1 cellular context compared by ENCODE assay signal in the genomic region with DNA sequence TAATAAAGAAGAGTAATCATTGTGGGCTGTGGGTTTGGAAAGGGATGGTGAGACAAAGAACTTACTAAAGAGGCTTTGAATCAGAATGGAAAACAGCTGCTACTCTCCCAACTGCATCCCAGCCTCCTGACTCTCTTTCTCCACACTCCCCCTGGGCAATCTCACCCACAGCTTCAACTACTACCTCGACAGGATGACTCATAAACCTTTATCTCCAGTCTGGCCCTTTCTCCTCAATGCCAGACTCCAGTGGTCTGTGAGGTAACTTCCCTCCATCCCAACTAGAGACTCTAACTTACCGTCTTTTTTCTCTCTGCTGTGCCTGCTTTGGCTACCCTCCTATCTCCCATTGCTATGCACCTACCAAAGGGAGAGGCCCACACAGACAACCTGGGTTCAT.
A peak's percentile ranks its signal among the peaks of the same experiment; 100 is the strongest.
TF ChIP-seq lines count a peak whose summit lies in the region.

No MANE protein-coding gene starts in this region.

TF ChIP-seq in K562, 482 proteins besides CTCF, POLR2A, EP300 and RAD21 (continued from another document and continues in another):
- TF ChIP-seq, protein P1, sequence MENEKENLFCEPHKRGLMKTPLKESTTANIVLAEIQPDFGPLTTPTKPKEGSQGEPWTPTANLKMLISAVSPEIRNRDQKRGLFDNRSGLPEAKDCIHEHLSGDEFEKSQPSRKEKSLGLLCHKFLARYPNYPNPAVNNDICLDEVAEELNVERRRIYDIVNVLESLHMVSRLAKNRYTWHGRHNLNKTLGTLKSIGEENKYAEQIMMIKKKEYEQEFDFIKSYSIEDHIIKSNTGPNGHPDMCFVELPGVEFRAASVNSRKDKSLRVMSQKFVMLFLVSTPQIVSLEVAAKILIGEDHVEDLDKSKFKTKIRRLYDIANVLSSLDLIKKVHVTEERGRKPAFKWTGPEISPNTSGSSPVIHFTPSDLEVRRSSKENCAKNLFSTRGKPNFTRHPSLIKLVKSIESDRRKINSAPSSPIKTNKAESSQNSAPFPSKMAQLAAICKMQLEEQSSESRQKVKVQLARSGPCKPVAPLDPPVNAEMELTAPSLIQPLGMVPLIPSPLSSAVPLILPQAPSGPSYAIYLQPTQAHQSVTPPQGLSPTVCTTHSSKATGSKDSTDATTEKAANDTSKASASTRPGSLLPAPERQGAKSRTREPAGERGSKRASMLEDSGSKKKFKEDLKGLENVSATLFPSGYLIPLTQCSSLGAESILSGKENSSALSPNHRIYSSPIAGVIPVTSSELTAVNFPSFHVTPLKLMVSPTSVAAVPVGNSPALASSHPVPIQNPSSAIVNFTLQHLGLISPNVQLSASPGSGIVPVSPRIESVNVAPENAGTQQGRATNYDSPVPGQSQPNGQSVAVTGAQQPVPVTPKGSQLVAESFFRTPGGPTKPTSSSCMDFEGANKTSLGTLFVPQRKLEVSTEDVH (IDR thresholded peaks at IDR 0.05; ENCODE audit: low read depth, partially characterized antibody) = no peak
- TF ChIP-seq, protein P2, sequence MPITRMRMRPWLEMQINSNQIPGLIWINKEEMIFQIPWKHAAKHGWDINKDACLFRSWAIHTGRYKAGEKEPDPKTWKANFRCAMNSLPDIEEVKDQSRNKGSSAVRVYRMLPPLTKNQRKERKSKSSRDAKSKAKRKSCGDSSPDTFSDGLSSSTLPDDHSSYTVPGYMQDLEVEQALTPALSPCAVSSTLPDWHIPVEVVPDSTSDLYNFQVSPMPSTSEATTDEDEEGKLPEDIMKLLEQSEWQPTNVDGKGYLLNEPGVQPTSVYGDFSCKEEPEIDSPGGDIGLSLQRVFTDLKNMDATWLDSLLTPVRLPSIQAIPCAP (CRISPR knock-in tag; IDR thresholded peaks at IDR 0.05; ENCODE audit: borderline replicate concordance) = no peak
- TF ChIP-seq, protein P3, sequence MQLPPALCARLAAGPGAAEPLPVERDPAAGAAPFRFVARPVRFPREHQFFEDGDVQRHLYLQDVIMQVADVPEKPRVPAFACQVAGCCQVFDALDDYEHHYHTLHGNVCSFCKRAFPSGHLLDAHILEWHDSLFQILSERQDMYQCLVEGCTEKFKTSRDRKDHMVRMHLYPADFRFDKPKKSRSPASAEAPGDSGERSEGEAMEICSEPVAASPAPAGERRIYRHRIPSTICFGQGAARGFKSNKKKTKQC (CRISPR knock-in tag; IDR thresholded peaks at IDR 0.05) = no peak
- TF ChIP-seq TAF1 (IDR thresholded peaks at IDR 0.05; ENCODE audit: control insufficient read depth, extremely low read depth, insufficient read depth, low read length, severe bottlenecking) (no peak), NCOR1 (IDR thresholded peaks at IDR 0.05) (peak; percentile 64), SMARCE1 (IDR thresholded peaks at IDR 0.05) (peak; percentile 94), PHF21A (IDR thresholded peaks at IDR 0.05; ENCODE audit: borderline replicate concordance, low read depth) (no peak), ZNF133 (CRISPR knock-in tag; IDR thresholded peaks at IDR 0.05) (no peak), SMARCA5 (IDR thresholded peaks at IDR 0.05) (0 out of 2 replicates have a peak, but pooled peaks have one; percentile 12), MTA2 (IDR thresholded peaks at IDR 0.05; ENCODE audit: low read depth) (0 out of 2 replicates have a peak, but pooled peaks have one; percentile 28), RBM34 (IDR thresholded peaks at IDR 0.05; ENCODE audit: borderline replicate concordance, insufficient read depth, low read length) (no peak), STAT5B (CRISPR knock-in tag; IDR thresholded peaks at IDR 0.05) (no peak), ASH1L (IDR thresholded peaks at IDR 0.05; ENCODE audit: borderline replicate concordance, low read depth, partially characterized antibody) (no peak), MBD2 (IDR thresholded peaks at IDR 0.05; ENCODE audit: borderline replicate concordance, low read depth) (no peak), ZBTB8A (IDR thresholded peaks at IDR 0.05; ENCODE audit: partially characterized antibody) (no peak), HDAC1 (IDR thresholded peaks at IDR 0.05) (peak in 1 of 2 experiments; percentile 61; a peak in 2 of 4 replicates), FOXA3 (CRISPR knock-in tag; conservative IDR thresholded peaks at IDR 0.05 in 1 of 2, IDR thresholded peaks at IDR 0.05 in 1 of 2) (no peak), PHB (CRISPR knock-in tag; IDR thresholded peaks at IDR 0.05) (no peak), HNRNPK (IDR thresholded peaks at IDR 0.05; ENCODE audit: low read depth, low read length, poor library complexity, severe bottlenecking) (no peak), TCF3 (CRISPR knock-in tag; IDR thresholded peaks at IDR 0.05) (peak; percentile 34; the same call in 1 of the 2 replicates), ZNF384 (IDR thresholded peaks at IDR 0.05; ENCODE audit: low read depth, low read length) (no peak), EHMT2 (IDR thresholded peaks at IDR 0.05) (peak; percentile 75), ZZZ3 (IDR thresholded peaks at IDR 0.05) (no peak), KAT8 (IDR thresholded peaks at IDR 0.05; ENCODE audit: low read depth) (no peak), SMARCC2 (IDR thresholded peaks at IDR 0.05; ENCODE audit: low read depth) (no peak), MEIS2 (IDR thresholded peaks at IDR 0.05; ENCODE audit: partially characterized antibody) (no peak), COPS2 (conservative IDR thresholded peaks at IDR 0.05) (no peak), C11orf30 (IDR thresholded peaks at IDR 0.05; ENCODE audit: low read depth) (no peak), ZNF695 (CRISPR knock-in tag; IDR thresholded peaks at IDR 0.05) (no peak), KLF6 (CRISPR knock-in tag; IDR thresholded peaks at IDR 0.05; ENCODE audit: borderline replicate concordance) (no peak), DNMT1 (IDR thresholded peaks at IDR 0.05) (no peak), RBM14 (IDR thresholded peaks at IDR 0.05; ENCODE audit: borderline replicate concordance, insufficient read depth, low read depth, low read length) (no peak), BRCA1 (IDR thresholded peaks at IDR 0.05) (no peak), BRCA1 (CRISPR knock-in tag; IDR thresholded peaks at IDR 0.05) (no peak), CREBBP (IDR thresholded peaks at IDR 0.05; ENCODE audit: low read depth, low read length) (no peak), MCM5 (IDR thresholded peaks at IDR 0.05; ENCODE audit: low read depth) (no peak), BRD4 (IDR thresholded peaks at IDR 0.05) (no peak), HDGF (IDR thresholded peaks at IDR 0.05) (no peak), FOSL1 (tag; conservative IDR thresholded peaks at IDR 0.05) (peak; percentile 95), CBX8 (IDR thresholded peaks at IDR 0.05; ENCODE audit: borderline replicate concordance, extremely low read depth, low read depth, low read length, poor library complexity, severe bottlenecking) (no peak), L3MBTL2 (IDR thresholded peaks at IDR 0.05) (no peak), NR2C1 (IDR thresholded peaks at IDR 0.05) (no peak), NR2C1 (tag; IDR thresholded peaks at IDR 0.05) (no peak), RBM17 (IDR thresholded peaks at IDR 0.05; ENCODE audit: borderline replicate concordance, low read depth, low read length) (no peak), TRIM24 (IDR thresholded peaks at IDR 0.05) (peak; percentile 42 to 60; a peak in 3 of 4 replicates), ZNF23 (CRISPR knock-in tag; IDR thresholded peaks at IDR 0.05) (no peak), JUND (IDR thresholded peaks at IDR 0.05; ENCODE audit: borderline replicate concordance, low read depth, low read length) (peak; percentile 98), JUND (tag; IDR thresholded peaks at IDR 0.05; ENCODE audit: borderline replicate concordance, low read depth, low read length) (peak; percentile 96; the same call in 2 of the 3 replicates), ELF1 (tag; IDR thresholded peaks at IDR 0.05) (no peak), CAMTA2 (CRISPR knock-in tag; conservative IDR thresholded peaks at IDR 0.05) (no peak), GTF2A2 (tag; IDR thresholded peaks at IDR 0.05) (no peak), ARID2 (IDR thresholded peaks at IDR 0.05) (no peak), MYC (IDR thresholded peaks at IDR 0.05; ENCODE audit: low read depth, low read length) (no peak), MYC (CRISPR knock-in tag; IDR thresholded peaks at IDR 0.05; ENCODE audit: borderline replicate concordance, low read depth) (no peak), NCOA4 (IDR thresholded peaks at IDR 0.05; ENCODE audit: partially characterized antibody) (no peak)
- TF ChIP-seq, protein P4, sequence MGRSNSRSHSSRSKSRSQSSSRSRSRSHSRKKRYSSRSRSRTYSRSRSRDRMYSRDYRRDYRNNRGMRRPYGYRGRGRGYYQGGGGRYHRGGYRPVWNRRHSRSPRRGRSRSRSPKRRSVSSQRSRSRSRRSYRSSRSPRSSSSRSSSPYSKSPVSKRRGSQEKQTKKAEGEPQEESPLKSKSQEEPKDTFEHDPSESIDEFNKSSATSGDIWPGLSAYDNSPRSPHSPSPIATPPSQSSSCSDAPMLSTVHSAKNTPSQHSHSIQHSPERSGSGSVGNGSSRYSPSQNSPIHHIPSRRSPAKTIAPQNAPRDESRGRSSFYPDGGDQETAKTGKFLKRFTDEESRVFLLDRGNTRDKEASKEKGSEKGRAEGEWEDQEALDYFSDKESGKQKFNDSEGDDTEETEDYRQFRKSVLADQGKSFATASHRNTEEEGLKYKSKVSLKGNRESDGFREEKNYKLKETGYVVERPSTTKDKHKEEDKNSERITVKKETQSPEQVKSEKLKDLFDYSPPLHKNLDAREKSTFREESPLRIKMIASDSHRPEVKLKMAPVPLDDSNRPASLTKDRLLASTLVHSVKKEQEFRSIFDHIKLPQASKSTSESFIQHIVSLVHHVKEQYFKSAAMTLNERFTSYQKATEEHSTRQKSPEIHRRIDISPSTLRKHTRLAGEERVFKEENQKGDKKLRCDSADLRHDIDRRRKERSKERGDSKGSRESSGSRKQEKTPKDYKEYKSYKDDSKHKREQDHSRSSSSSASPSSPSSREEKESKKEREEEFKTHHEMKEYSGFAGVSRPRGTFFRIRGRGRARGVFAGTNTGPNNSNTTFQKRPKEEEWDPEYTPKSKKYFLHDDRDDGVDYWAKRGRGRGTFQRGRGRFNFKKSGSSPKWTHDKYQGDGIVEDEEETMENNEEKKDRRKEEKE (IDR thresholded peaks at IDR 0.05; ENCODE audit: borderline replicate concordance in 1 of 2, control insufficient read depth in 1 of 2, low read depth in 2 of 2, low read length in 1 of 2) = no peak
- TF ChIP-seq, protein P5, sequence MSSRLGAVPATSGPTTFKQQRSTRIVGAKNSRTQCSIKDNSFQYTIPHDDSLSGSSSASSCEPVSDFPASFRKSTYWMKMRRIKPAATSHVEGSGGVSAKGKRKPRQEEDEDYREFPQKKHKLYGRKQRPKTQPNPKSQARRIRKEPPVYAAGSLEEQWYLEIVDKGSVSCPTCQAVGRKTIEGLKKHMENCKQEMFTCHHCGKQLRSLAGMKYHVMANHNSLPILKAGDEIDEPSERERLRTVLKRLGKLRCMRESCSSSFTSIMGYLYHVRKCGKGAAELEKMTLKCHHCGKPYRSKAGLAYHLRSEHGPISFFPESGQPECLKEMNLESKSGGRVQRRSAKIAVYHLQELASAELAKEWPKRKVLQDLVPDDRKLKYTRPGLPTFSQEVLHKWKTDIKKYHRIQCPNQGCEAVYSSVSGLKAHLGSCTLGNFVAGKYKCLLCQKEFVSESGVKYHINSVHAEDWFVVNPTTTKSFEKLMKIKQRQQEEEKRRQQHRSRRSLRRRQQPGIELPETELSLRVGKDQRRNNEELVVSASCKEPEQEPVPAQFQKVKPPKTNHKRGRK (tag; IDR thresholded peaks at IDR 0.05) = no peak
- TF ChIP-seq, protein P6, sequence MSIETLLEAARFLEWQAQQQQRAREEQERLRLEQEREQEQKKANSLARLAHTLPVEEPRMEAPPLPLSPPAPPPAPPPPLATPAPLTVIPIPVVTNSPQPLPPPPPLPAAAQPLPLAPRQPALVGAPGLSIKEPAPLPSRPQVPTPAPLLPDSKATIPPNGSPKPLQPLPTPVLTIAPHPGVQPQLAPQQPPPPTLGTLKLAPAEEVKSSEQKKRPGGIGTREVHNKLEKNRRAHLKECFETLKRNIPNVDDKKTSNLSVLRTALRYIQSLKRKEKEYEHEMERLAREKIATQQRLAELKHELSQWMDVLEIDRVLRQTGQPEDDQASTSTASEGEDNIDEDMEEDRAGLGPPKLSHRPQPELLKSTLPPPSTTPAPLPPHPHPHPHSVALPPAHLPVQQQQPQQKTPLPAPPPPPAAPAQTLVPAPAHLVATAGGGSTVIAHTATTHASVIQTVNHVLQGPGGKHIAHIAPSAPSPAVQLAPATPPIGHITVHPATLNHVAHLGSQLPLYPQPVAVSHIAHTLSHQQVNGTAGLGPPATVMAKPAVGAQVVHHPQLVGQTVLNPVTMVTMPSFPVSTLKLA (conservative IDR thresholded peaks at IDR 0.05) = no peak
- TF ChIP-seq, protein P7, sequence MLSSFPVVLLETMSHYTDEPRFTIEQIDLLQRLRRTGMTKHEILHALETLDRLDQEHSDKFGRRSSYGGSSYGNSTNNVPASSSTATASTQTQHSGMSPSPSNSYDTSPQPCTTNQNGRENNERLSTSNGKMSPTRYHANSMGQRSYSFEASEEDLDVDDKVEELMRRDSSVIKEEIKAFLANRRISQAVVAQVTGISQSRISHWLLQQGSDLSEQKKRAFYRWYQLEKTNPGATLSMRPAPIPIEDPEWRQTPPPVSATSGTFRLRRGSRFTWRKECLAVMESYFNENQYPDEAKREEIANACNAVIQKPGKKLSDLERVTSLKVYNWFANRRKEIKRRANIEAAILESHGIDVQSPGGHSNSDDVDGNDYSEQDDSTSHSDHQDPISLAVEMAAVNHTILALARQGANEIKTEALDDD (IDR thresholded peaks at IDR 0.05) = peak; percentile 78
- TF ChIP-seq, protein P8, sequence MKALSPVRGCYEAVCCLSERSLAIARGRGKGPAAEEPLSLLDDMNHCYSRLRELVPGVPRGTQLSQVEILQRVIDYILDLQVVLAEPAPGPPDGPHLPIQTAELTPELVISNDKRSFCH (CRISPR knock-in tag; IDR thresholded peaks at IDR 0.05) = no peak
- TF ChIP-seq, protein P8 (tag; IDR thresholded peaks at IDR 0.05) = no peak
- TF ChIP-seq, protein P9, sequence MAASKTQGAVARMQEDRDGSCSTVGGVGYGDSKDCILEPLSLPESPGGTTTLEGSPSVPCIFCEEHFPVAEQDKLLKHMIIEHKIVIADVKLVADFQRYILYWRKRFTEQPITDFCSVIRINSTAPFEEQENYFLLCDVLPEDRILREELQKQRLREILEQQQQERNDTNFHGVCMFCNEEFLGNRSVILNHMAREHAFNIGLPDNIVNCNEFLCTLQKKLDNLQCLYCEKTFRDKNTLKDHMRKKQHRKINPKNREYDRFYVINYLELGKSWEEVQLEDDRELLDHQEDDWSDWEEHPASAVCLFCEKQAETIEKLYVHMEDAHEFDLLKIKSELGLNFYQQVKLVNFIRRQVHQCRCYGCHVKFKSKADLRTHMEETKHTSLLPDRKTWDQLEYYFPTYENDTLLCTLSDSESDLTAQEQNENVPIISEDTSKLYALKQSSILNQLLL (CRISPR knock-in tag; IDR thresholded peaks at IDR 0.05; ENCODE audit: borderline replicate concordance) = no peak
- TF ChIP-seq, protein P10, sequence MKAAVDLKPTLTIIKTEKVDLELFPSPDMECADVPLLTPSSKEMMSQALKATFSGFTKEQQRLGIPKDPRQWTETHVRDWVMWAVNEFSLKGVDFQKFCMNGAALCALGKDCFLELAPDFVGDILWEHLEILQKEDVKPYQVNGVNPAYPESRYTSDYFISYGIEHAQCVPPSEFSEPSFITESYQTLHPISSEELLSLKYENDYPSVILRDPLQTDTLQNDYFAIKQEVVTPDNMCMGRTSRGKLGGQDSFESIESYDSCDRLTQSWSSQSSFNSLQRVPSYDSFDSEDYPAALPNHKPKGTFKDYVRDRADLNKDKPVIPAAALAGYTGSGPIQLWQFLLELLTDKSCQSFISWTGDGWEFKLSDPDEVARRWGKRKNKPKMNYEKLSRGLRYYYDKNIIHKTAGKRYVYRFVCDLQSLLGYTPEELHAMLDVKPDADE (conservative IDR thresholded peaks at IDR 0.05; ENCODE audit: control insufficient read depth, low read depth, low read length) = no peak
